In genomic region chr10:96252730-96253129, GRCh38 we compare ENCODE assay signal across 23 cellular contexts. TPM values are rescaled to one million over a fixed set of nuclear protein-coding genes. Genes with fewer than 3 reads are reported as not detected.
"Had no signal": no experiment of that assay in that cellular context is flagged by ENCODE, and none has a peak within 500 bp of the region (broad histone marks: within the 10 kb centered on the region; RNA-seq: fewer than 3 reads in every experiment).

No MANE protein-coding gene starts in this region.

- H3K27ac ChIP-seq: body of pancreas, esophagus squamous epithelium, hepatocyte, right atrium auricular region, testis, upper lobe of left lung had no signal

- H3K4me3 Mint-ChIP-seq: activated CD4-positive, alpha-beta T cell treated with anti-CD3 and anti-CD28 coated beads, Interleukin-2, amount 10 ng/mL, durations not matched to agents 24 days and 14 days; activated CD8-positive, alpha-beta T cell treated with anti-CD3 and anti-CD28 coated beads for 36 hours; activated naive CD4-positive, alpha-beta T cell treated with anti-CD3 and anti-CD28 coated beads for 36 hours; activated T-cell treated with anti-CD3 and anti-CD28 coated beads, Interleukin-2, amount 50 U/mL, for 24 hours; effector memory CD8-positive, alpha-beta T cell; neural crest cell; T-helper 2 cell treated with Interferon-gamma antibody and Interleukin-4, amounts not matched to agents 5 μg/mL and 100 μg/mL, for 36 hours had no signal

- ATAC-seq: activated CD8-positive, alpha-beta T cell treated with anti-CD3 and anti-CD28 coated beads for 36 hours; body of pancreas; effector memory CD8-positive, alpha-beta T cell; left lobe of liver had no signal

- H3K4me1 ChIP-seq: right atrium auricular region, testis had no signal

- H3K4me3 ChIP-seq: body of pancreas, esophagus squamous epithelium, hepatocyte, right atrium auricular region, testis, upper lobe of left lung had no signal

- H2AFZ ChIP-seq: hepatocyte had no signal

- DNase-seq: activated CD4-positive, alpha-beta T cell treated with anti-CD3 and anti-CD28 coated beads, Interleukin-2, amount 10 ng/mL, durations not matched to agents 24 days and 14 days; activated CD8-positive, alpha-beta T cell treated with anti-CD3 and anti-CD28 coated beads for 36 hours; activated naive CD4-positive, alpha-beta T cell treated with anti-CD3 and anti-CD28 coated beads for 36 hours; activated T-cell treated with anti-CD3 and anti-CD28 coated beads, Interleukin-2, amount 50 U/mL, for 24 hours; body of pancreas; effector memory CD8-positive, alpha-beta T cell; esophagus squamous epithelium; stimulated activated CD4-positive, alpha-beta T cell treated with anti-CD3 and anti-CD28 coated beads, Interleukin-2, amount 100 ng/mL, for 24 hours; testis; upper lobe of left lung had no signal

- H3K9me3 Mint-ChIP-seq: activated CD4-positive, alpha-beta T cell treated with anti-CD3 and anti-CD28 coated beads, Interleukin-2, amount 10 ng/mL, durations not matched to agents 24 days and 14 days; activated CD8-positive, alpha-beta T cell treated with anti-CD3 and anti-CD28 coated beads for 36 hours; activated naive CD4-positive, alpha-beta T cell treated with anti-CD3 and anti-CD28 coated beads for 36 hours; activated T-cell treated with anti-CD3 and anti-CD28 coated beads, Interleukin-2, amount 50 U/mL, for 24 hours; effector memory CD8-positive, alpha-beta T cell; T-helper 2 cell treated with Interferon-gamma antibody and Interleukin-4, amounts not matched to agents 5 μg/mL and 100 μg/mL, for 36 hours had no signal

- H3K27ac Mint-ChIP-seq: activated CD4-positive, alpha-beta T cell treated with anti-CD3 and anti-CD28 coated beads, Interleukin-2, amount 10 ng/mL, durations not matched to agents 24 days and 14 days; activated CD8-positive, alpha-beta T cell treated with anti-CD3 and anti-CD28 coated beads for 36 hours; activated naive CD4-positive, alpha-beta T cell treated with anti-CD3 and anti-CD28 coated beads for 36 hours; activated T-cell treated with anti-CD3 and anti-CD28 coated beads, Interleukin-2, amount 50 U/mL, for 24 hours; effector memory CD8-positive, alpha-beta T cell; progenitor cell of endocrine pancreas; T-helper 2 cell treated with Interferon-gamma antibody and Interleukin-4, amounts not matched to agents 5 μg/mL and 100 μg/mL, for 36 hours had no signal

- H3K79me2 ChIP-seq: hepatocyte had no signal

- H3K27me3 Mint-ChIP-seq: activated CD8-positive, alpha-beta T cell treated with anti-CD3 and anti-CD28 coated beads for 36 hours; progenitor cell of endocrine pancreas had no signal

- H3K4me2 ChIP-seq: hepatocyte had no signal

- H3K4me1 Mint-ChIP-seq: activated CD4-positive, alpha-beta T cell treated with anti-CD3 and anti-CD28 coated beads, Interleukin-2, amount 10 ng/mL, durations not matched to agents 24 days and 14 days had no signal

- H3K27me3 ChIP-seq: body of pancreas, esophagus squamous epithelium, hepatocyte, right atrium auricular region, testis, upper lobe of left lung had no signal

RNA-seq across cellular contexts. Expression of gene BLNK, which starts 18.6 kb away (rescaled TPM):
- total RNA-seq: activated CD4-positive, alpha-beta T cell treated with anti-CD3 and anti-CD28 coated beads, Interleukin-2, amount 10 ng/mL, durations not matched to agents 24 days and 14 days; activated naive CD4-positive, alpha-beta T cell treated with anti-CD3 and anti-CD28 coated beads for 36 hours; dermis microvascular lymphatic vessel endothelial cell; glomerular endothelial cell; lung microvascular endothelial cell; neural crest cell had no signal

RNA-seq across cellular contexts. Expression of gene DNTT, which starts 51.5 kb away (rescaled TPM):
- total RNA-seq: activated CD4-positive, alpha-beta T cell treated with anti-CD3 and anti-CD28 coated beads, Interleukin-2, amount 10 ng/mL, durations not matched to agents 24 days and 14 days; activated CD8-positive, alpha-beta T cell treated with anti-CD3 and anti-CD28 coated beads for 36 hours; body of pancreas; cardiac septum; dermis microvascular lymphatic vessel endothelial cell; esophagus squamous epithelium; glomerular endothelial cell; hepatocyte; left lobe of liver; lung microvascular endothelial cell; myocyte; neural crest cell; osteoblast; progenitor cell of endocrine pancreas; right atrium auricular region; upper lobe of left lung had no signal
- polyA plus RNA-seq: keratinocyte had no signal
